Comparison of ENCODE assay signal across 8 cellular contexts in genomic region chr22:36350751-36351594, GRCh38. TPM values are rescaled to one million over a fixed set of nuclear protein-coding genes. Genes with fewer than 3 reads are reported as not detected.
DNase-seq lines count a peak whose midpoint lies in the region; ATAC-seq and TF ChIP-seq lines count a peak whose summit lies in the region.

No MANE protein-coding gene starts in this region.

- no peaks in the 10 kb centered on the region for H3K27me3 ChIP-seq in upper lobe of right lung

- H3K9me3 Mint-ChIP-seq in activated T-cell treated with anti-CD3 and anti-CD28 coated beads, Interleukin-2, amount 50 U/mL, for 4 hours: no peaks in the 10 kb centered on the region
- no peaks in the 10 kb centered on the region for H3K9me3 Mint-ChIP-seq in mesothelial cell of epicardium

- TF ChIP-seq CTCF in cardiac fibroblast (IDR thresholded peaks at IDR 0.05; ENCODE audit: low read depth, low read length) (peak; percentile 30), mesothelial cell of epicardium (IDR thresholded peaks at IDR 0.05; ENCODE audit: unreplicated experiment) (no peak), upper lobe of right lung (IDR thresholded peaks at IDR 0.05) (no peak)

- peak in 1 of 2 donors; percentile 26 for ATAC-seq in activated T-cell treated with anti-CD3 and anti-CD28 coated beads, Interleukin-2, amount 50 U/mL, for 4 hours
- ATAC-seq in upper lobe of right lung: peak; percentile 13
- ATAC-seq in HG03039 (IDR thresholded peaks at IDR 0.05; ENCODE audit: unreplicated experiment): no peak

- peaks cover 24% of the 10 kb centered on the region for H3K36me3 Mint-ChIP-seq in activated T-cell treated with anti-CD3 and anti-CD28 coated beads, Interleukin-2, amount 50 U/mL, for 4 hours (ENCODE audit: insufficient read depth)
- peaks cover 6% of the 10 kb centered on the region for H3K36me3 Mint-ChIP-seq in mesothelial cell of epicardium

- H3K27ac Mint-ChIP-seq in mesothelial cell of epicardium: peak overlapping the region; percentile 93

- no peaks in the 10 kb centered on the region for H3K9me3 ChIP-seq in upper lobe of right lung

- no peak for DNase-seq in activated T-cell treated with anti-CD3 and anti-CD28 coated beads, Interleukin-2, amount 50 U/mL, for 4 hours
- DNase-seq in activated T-cell treated with anti-CD3 and anti-CD28 coated beads, Interleukin-2, amount 50 U/mL, for 48 hours: no peak
- DNase-seq in cardiac fibroblast (ENCODE audit: low read depth in 2 of 2) (peak in 1 of 2 donors; percentile 69), mesothelial cell of epicardium (ENCODE audit: low spot score in 2 of 2, unreplicated experiment in 2 of 2) (no peak), upper lobe of right lung (no peak), NCI-H526 treated with DMSO at 0.1 percent for 48 hours (lab: John Stamatoyannopoulos, UW) (no peak), NCI-H345 (lab: John Stamatoyannopoulos, UW) (no peak)

- H3K27me3 Mint-ChIP-seq in activated T-cell treated with anti-CD3 and anti-CD28 coated beads, Interleukin-2, amount 50 U/mL, for 4 hours (ENCODE audit: low read depth): no peaks in the 10 kb centered on the region
- H3K27me3 Mint-ChIP-seq in mesothelial cell of epicardium (ENCODE audit: low read depth): no peaks in the 10 kb centered on the region

- peak overlapping the region; percentile 59 for H3K27ac ChIP-seq in upper lobe of right lung

- peaks cover 27% of the 10 kb centered on the region for H3K36me3 ChIP-seq in upper lobe of right lung

- H3K4me3 Mint-ChIP-seq in activated T-cell treated with anti-CD3 and anti-CD28 coated beads, Interleukin-2, amount 50 U/mL, for 4 hours: peak overlapping the region; percentile 42
- no peak overlapping the region for H3K4me3 Mint-ChIP-seq in mesothelial cell of epicardium

- peaks cover 93% of the 10 kb centered on the region for H3K4me1 ChIP-seq in upper lobe of right lung

- intact Hi-C loops in upper lobe of right lung (cut with DNase I): no loop called here

- no peak overlapping the region for H3K4me3 ChIP-seq in cardiac fibroblast (replicated peaks in 1 of 2; ENCODE audit: low read depth in 2 of 2, low read length in 2 of 2)
- H3K4me3 ChIP-seq in upper lobe of right lung: no peak overlapping the region

- H3K4me1 Mint-ChIP-seq in activated T-cell treated with anti-CD3 and anti-CD28 coated beads, Interleukin-2, amount 50 U/mL, for 4 hours (ENCODE audit: low read depth): peaks cover 87% of the 10 kb centered on the region
- peaks cover 49% of the 10 kb centered on the region for H3K4me1 Mint-ChIP-seq in mesothelial cell of epicardium

RNA-seq across cellular contexts. Expression of gene MYH9, which starts 36.8 kb away (rescaled TPM):
- 100 to 1,000 TPM; 673 to 753 (median 716) TPM for total RNA-seq in activated T-cell treated with anti-CD3 and anti-CD28 coated beads, Interleukin-2, amount 50 U/mL, for 4 hours
- total RNA-seq in mesothelial cell of epicardium (321 to 346 TPM (median 341 TPM) in 3 replicates), upper lobe of right lung (842 TPM)
